Comparison of ENCODE assay signal across 8 cellular contexts in the genomic region with DNA sequence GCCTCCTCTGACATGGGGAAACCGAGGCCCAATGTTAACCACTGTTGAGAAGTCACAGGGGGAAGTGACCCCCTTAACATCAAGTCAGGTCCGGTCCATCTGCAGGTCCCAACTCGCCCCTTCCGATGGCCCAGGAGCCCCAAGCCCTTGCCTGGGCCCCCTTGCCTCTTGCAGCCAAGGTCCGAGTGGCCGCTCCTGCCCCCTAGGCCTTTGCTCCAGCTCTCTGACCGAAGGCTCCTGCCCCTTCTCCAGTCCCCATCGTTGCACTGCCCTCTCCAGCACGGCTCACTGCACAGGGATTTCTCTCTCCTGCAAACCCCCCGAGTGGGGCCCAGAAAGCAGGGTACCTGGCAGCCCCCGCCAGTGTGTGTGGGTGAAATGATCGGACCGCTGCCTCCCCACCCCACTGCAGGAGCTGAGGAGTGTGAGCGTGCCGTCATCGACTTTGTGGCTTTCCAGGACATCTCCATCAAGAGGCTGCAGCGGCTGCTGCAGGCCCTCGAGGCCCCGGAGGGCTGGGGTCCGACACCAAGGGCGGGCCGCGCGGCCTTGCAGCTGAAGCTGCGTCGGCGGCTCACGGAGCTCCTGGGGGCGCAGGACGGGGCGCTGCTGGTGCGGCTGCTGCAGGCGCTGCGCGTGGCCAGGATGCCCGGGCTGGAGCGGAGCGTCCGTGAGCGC. TPM values are rescaled to one million over a fixed set of nuclear protein-coding genes. Genes with fewer than 3 reads are reported as not detected.
DNase-seq lines count a peak whose midpoint lies in the region; ATAC-seq and TF ChIP-seq lines count a peak whose summit lies in the region.
"Had no signal": no experiment of that assay in that cellular context is flagged by ENCODE, and none has a peak within 500 bp of the region (broad histone marks: within the 10 kb centered on the region; RNA-seq: fewer than 3 reads in every experiment).

No MANE protein-coding gene starts in this region.

- H2AFZ ChIP-seq in GM23248: no peak overlapping the region

- ATAC-seq in sciatic nerve: no peak
- no peak for ATAC-seq in GM21423 (IDR thresholded peaks at IDR 0.05; ENCODE audit: unreplicated experiment)

- intact Hi-C loops in breast epithelium (cut with DNase I; ENCODE audit: low total_unique reads): no loop called here
- intact Hi-C loops in sciatic nerve (cut with DNase I): no loop called here

- H4K20me1 ChIP-seq in GM23248 (ENCODE audit: insufficient read depth): no peaks in the 10 kb centered on the region

- no peaks in the 10 kb centered on the region; the same call in 1 of the 2 replicates for H3F3A ChIP-seq in GM23248 (ENCODE audit: insufficient read depth)

- H3K4me3 ChIP-seq in GM23248: no peak overlapping the region
- H3K4me3 ChIP-seq in breast epithelium: peak overlapping the region in 2 of 3 donors; percentile 34 to 57

- 88% methylated on average over 40 of the region's 40 CpGs for WGBS in GM23248 (ENCODE audit: low coverage in 1 of 2, low lambda C conversion rate in 2 of 2, missing lambda C conversion rate in 2 of 2), 2 experiments

- in situ Hi-C loops in GM23248 (cut with MboI): no loop called here

- peaks cover 8% of the 10 kb centered on the region; the same call in 1 of the 2 replicates for H3K79me2 ChIP-seq in GM23248 (ENCODE audit: insufficient read depth)

- H3K27me3 ChIP-seq in GM23248 (replicated peaks; ENCODE audit: insufficient read depth): no peaks in the 10 kb centered on the region
- H3K27me3 ChIP-seq in breast epithelium: no peaks in the 10 kb centered on the region
- H3K27me3 ChIP-seq: Peyer's patch had no signal

- DNase-seq in GM23248 (no peak), breast epithelium (ENCODE audit: low spot score in 2 of 2) (peak in 1 of 2 donors; percentile 49), sciatic nerve (ENCODE audit: low spot score) (peak; percentile 60), SKM-1 (lab: John Stamatoyannopoulos, UW; ENCODE audit: unreplicated experiment) (no peak), NAMALWA (ENCODE audit: low spot score) (no peak)
- DNase-seq: NCI-H1105 had no signal

- peak overlapping the region; percentile 44; the same call in 1 of the 2 replicates for H3K9ac ChIP-seq in GM23248

- TF ChIP-seq CTCF in breast epithelium (IDR thresholded peaks at IDR 0.05): no peak

- H3K36me3 ChIP-seq in GM23248 (ENCODE audit: low read depth) (no peaks in the 10 kb centered on the region), breast epithelium (no peaks in the 10 kb centered on the region)

- no peaks in the 10 kb centered on the region for H3K9me2 ChIP-seq in GM23248 (ENCODE audit: insufficient read depth)

- no peak for TF ChIP-seq POLR2A in breast epithelium (IDR thresholded peaks at IDR 0.05)

- H3K9me3 ChIP-seq in GM23248 (ENCODE audit: low read depth) (no peaks in the 10 kb centered on the region), breast epithelium (no peaks in the 10 kb centered on the region)
- H3K9me3 ChIP-seq: Peyer's patch had no signal

- H3K27ac ChIP-seq in GM23248 (peak overlapping the region; percentile 87; the same call in 1 of the 2 replicates), breast epithelium (peak overlapping the region in 1 of 2 donors; percentile 34)

- H3K4me2 ChIP-seq in GM23248 (ENCODE audit: unreplicated experiment): no peak overlapping the region

- H3K4me1 ChIP-seq in GM23248 (ENCODE audit: insufficient read depth) (peaks cover 24% of the 10 kb centered on the region), breast epithelium (peaks cover 14 to 17% of the 10 kb centered on the region in 2 donors)

RNA-seq across cellular contexts. Expression of a gene that starts 1.6 kb away (rescaled TPM):
- total RNA-seq in GM23248 (2014; rRNA removed; shearing (Covaris generic)): 36.9 and 39.9 TPM in 2 replicates
- 17.4 and 17.5 TPM in 2 replicates for polyA plus RNA-seq in GM23248 (2016; fragmentation: Nextera tagmentation; extraction: Ambion mirVana)
- 10 to 100 TPM in 1 of 3 donors, 1 to 10 TPM in 2; 2.8 to 40.0 (median 7.4) TPM for total RNA-seq in breast epithelium
- 6.1 TPM for total RNA-seq in sciatic nerve

RNA-seq across cellular contexts. Expression of a gene that starts 9.8 kb away (rescaled TPM):
- 61.4 and 65.9 TPM in 2 replicates for total RNA-seq in GM23248 (2014; rRNA removed; shearing (Covaris generic))
- polyA plus RNA-seq in GM23248 (2016; fragmentation: Nextera tagmentation; extraction: Ambion mirVana): 57.6 and 60.8 TPM in 2 replicates
- total RNA-seq in breast epithelium: 10 to 100 TPM; 30.7 to 41.0 (median 32.3) TPM
- 49.1 TPM for total RNA-seq in sciatic nerve

RNA-seq across cellular contexts. Expression of a gene that starts 9.8 kb away (rescaled TPM):
- total RNA-seq in GM23248 (2014; rRNA removed; shearing (Covaris generic)): 26.2 and 28.5 TPM in 2 replicates
- 19.9 and 22.7 TPM in 2 replicates for polyA plus RNA-seq in GM23248 (2016; fragmentation: Nextera tagmentation; extraction: Ambion mirVana)
- total RNA-seq in breast epithelium: 10 to 100 TPM; 17.6 to 26.9 (median 24.9) TPM
- 23.8 TPM for total RNA-seq in sciatic nerve

RNA-seq across cellular contexts. Expression of a gene that starts 38.5 kb away (rescaled TPM):
- 14.1 and 32.0 TPM in 2 replicates for total RNA-seq in GM23248 (2014; rRNA removed; shearing (Covaris generic))
- polyA plus RNA-seq in GM23248 (2016; fragmentation: Nextera tagmentation; extraction: Ambion mirVana): 2.4 and 3.7 TPM in 2 replicates
- total RNA-seq in breast epithelium: 10 to 100 TPM in 2 of 3 donors, 1 to 10 TPM in 1; 7.0 to 16.7 (median 12.0) TPM
- total RNA-seq in sciatic nerve: 8.1 TPM

RNA-seq across cellular contexts. Expression of a gene that starts 39.9 kb away (rescaled TPM):
- total RNA-seq in GM23248 (2014; rRNA removed; shearing (Covaris generic)): 15.6 and 30.7 TPM in 2 replicates
- 8.5 and 8.6 TPM in 2 replicates for polyA plus RNA-seq in GM23248 (2016; fragmentation: Nextera tagmentation; extraction: Ambion mirVana)
- total RNA-seq in breast epithelium: 10 to 100 TPM; 12.5 to 22.3 (median 15.1) TPM
- total RNA-seq in sciatic nerve: 34.1 TPM
